In the genomic region with DNA sequence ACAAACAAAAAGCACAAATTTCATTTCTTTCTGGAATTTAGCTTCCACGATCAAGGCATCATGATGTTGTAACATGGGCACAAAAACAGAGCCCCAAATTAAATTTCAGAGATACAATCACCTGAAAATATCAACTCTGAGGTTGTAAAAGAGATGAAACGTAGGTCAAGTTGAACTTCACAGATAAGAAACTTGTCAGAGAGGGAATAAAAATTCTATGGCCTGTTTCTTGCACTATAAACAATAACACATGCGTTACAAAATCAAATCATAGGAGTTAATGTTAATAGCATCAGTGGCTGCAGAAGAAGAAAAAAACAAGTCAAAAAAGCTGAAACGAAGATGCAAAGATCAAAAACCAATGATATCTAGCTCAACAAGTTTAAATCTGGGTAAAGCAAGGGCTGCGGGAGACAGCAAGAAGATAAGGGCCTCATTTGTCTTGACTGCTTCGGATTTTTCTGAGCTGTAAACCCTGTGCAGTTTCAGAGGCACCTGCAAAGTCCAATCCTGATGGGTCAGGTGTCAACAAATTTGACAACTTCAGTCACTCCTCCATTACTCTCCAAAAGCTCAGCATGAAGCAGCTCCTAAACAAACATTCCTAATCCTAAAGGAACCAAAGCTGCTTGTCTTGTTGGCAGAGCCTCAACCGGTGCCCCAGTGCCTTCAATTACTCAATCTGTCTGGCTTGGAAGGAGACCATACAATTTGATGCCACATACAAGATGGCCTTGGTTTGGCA, we compare ENCODE assay signal across 21 cellular contexts.
DNase-seq lines count a peak whose midpoint lies in the region; ATAC-seq and TF ChIP-seq lines count a peak whose summit lies in the region.
"Had no signal": no experiment of that assay in that cellular context is flagged by ENCODE, and none has a peak within 500 bp of the region (broad histone marks: within the 10 kb centered on the region; RNA-seq: fewer than 3 reads in every experiment).

No MANE protein-coding gene starts in this region.

- H3K9me3 ChIP-seq in heart right ventricle = no peaks in the 10 kb centered on the region
- H3K9me3 ChIP-seq: BLaER1, SJCRH30 had no signal

- DNase-seq in NCI-H146 (lab: John Stamatoyannopoulos, UW) (peak; percentile 8), NCI-H146 treated with DMSO at 0.1 percent for 48 hours (lab: John Stamatoyannopoulos, UW; ENCODE audit: unreplicated experiment) (no peak), LNCaP clone FGC (ENCODE audit: low read depth) (peak; percentile 90), fibroblast of gingiva (ENCODE audit: low read depth) (peak; percentile 24), heart right ventricle (no peak), NCI-H1930 (lab: John Stamatoyannopoulos, UW) (no peak)
- no peak for DNase-seq in stimulated activated naive B cell treated with anti-CD40 and anti-IgM and Interleukin-4, amounts not matched to agents 10 μg/mL and 1 μg/mL and 100 μg/mL, for 72 hours
- DNase-seq in stimulated activated naive CD8-positive, alpha-beta T cell treated with anti-CD3 and anti-CD28 coated beads, Interleukin-15, Interleukin-2, amounts not matched to agents 100 U/mL and 50 U/mL, for 24 hours = no peak
- DNase-seq: ACHN; CD4-positive, alpha-beta T cell; GOT3; HCEC 1CT; KG1; NCI-H1048; NCI-H1417 treated with DMSO at 0.1 percent for 48 hours; NCI-H2029 treated with DMSO at 0.1 percent for 48 hours; NCI-H2171 treated with DMSO at 0.1 percent for 48 hours; NCI-H524 treated with DMSO at 0.1 percent for 48 hours; SJCRH30 had no signal

- no peaks in the 10 kb centered on the region for H3K36me3 ChIP-seq in heart right ventricle
- H3K36me3 ChIP-seq: BLaER1, SJCRH30 had no signal

- intact Hi-C loops in heart right ventricle (cut with DNase I) = no loop called here

- H3K36me3 Mint-ChIP-seq in stimulated activated naive B cell treated with anti-CD40 and anti-IgM and Interleukin-4, amounts not matched to agents 10 μg/mL and 1 μg/mL and 100 μg/mL, for 72 hours = peaks cover 35 to 59% of the 10 kb centered on the region in 2 donors

- no peak overlapping the region for H3K4me3 ChIP-seq in LNCaP clone FGC (ENCODE audit: low read depth, low read length)
- H3K4me3 ChIP-seq in heart right ventricle = no peak overlapping the region
- H3K4me3 ChIP-seq: BLaER1, SJCRH30 had no signal

- no peak overlapping the region for H3K4me3 Mint-ChIP-seq in stimulated activated naive B cell treated with anti-CD40 and anti-IgM and Interleukin-4, amounts not matched to agents 10 μg/mL and 1 μg/mL and 100 μg/mL, for 72 hours
- H3K4me3 Mint-ChIP-seq: CD4-positive, alpha-beta T cell had no signal

- no peaks in the 10 kb centered on the region for H3K27me3 ChIP-seq in heart right ventricle
- H3K27me3 ChIP-seq: BLaER1, SJCRH30 had no signal

- ATAC-seq in stimulated activated naive B cell treated with anti-CD40 and anti-IgM and Interleukin-4, amounts not matched to agents 10 μg/mL and 1 μg/mL and 100 μg/mL, for 72 hours (replicated peaks) = no peak
- ATAC-seq in heart right ventricle = no peak
- ATAC-seq in stimulated activated naive CD8-positive, alpha-beta T cell treated with anti-CD3 and anti-CD28 coated beads, Interleukin-15, Interleukin-2, amounts not matched to agents 100 U/mL and 50 U/mL, for 24 hours = no peak

- H3K27ac Mint-ChIP-seq in stimulated activated naive B cell treated with anti-CD40 and anti-IgM and Interleukin-4, amounts not matched to agents 10 μg/mL and 1 μg/mL and 100 μg/mL, for 72 hours = peak overlapping the region; percentile 60
- H3K27ac Mint-ChIP-seq: CD4-positive, alpha-beta T cell had no signal

- H3K9me3 Mint-ChIP-seq in stimulated activated naive B cell treated with anti-CD40 and anti-IgM and Interleukin-4, amounts not matched to agents 10 μg/mL and 1 μg/mL and 100 μg/mL, for 72 hours = no peaks in the 10 kb centered on the region
- H3K9me3 Mint-ChIP-seq: CD4-positive, alpha-beta T cell had no signal

- no peaks in the 10 kb centered on the region for H3K27me3 Mint-ChIP-seq in stimulated activated naive B cell treated with anti-CD40 and anti-IgM and Interleukin-4, amounts not matched to agents 10 μg/mL and 1 μg/mL and 100 μg/mL, for 72 hours
- H3K27me3 Mint-ChIP-seq: CD4-positive, alpha-beta T cell had no signal

- peaks cover 28 to 48% of the 10 kb centered on the region in 2 donors for H3K4me1 Mint-ChIP-seq in stimulated activated naive B cell treated with anti-CD40 and anti-IgM and Interleukin-4, amounts not matched to agents 10 μg/mL and 1 μg/mL and 100 μg/mL, for 72 hours

- TF ChIP-seq CTCF in LNCaP clone FGC (IDR thresholded peaks at IDR 0.05; ENCODE audit: control insufficient read depth, extremely low read depth, insufficient read depth) = no peak
- no peak for TF ChIP-seq CTCF in heart right ventricle (IDR thresholded peaks at IDR 0.05)

- H3K27ac ChIP-seq in heart right ventricle = no peak overlapping the region
- H3K27ac ChIP-seq: 22Rv1, BLaER1, SJCRH30 had no signal

- 90 to 92% methylated on average over 7 of the region's 7 CpGs for WGBS in heart right ventricle, 2 donors

- H3K4me1 ChIP-seq in heart right ventricle = peaks cover 0 to 15% (median 8%) of the 10 kb centered on the region in 9 donors
- H3K4me1 ChIP-seq: BLaER1, SJCRH30 had no signal

Comparison
In these comparisons a context has a peak if more than half of its experiments do, and no peak if none do; other contexts are left out.
1. DNase-seq: peak in NCI-H146 (single experiment), LNCaP clone FGC (single experiment) and fibroblast of gingiva (single experiment); none in NCI-H146 treated with DMSO at 0.1 percent for 48 hours (single experiment), stimulated activated naive B cell treated with anti-CD40 and anti-IgM and Interleukin-4, amounts not matched to agents 10 μg/mL and 1 μg/mL and 100 μg/mL, for 72 hours (single experiment), heart right ventricle (0 of 2), NCI-H1930 (0 of 2) and stimulated activated naive CD8-positive, alpha-beta T cell treated with anti-CD3 and anti-CD28 coated beads, Interleukin-15, Interleukin-2, amounts not matched to agents 100 U/mL and 50 U/mL, for 24 hours (single experiment).